In the genomic region with DNA sequence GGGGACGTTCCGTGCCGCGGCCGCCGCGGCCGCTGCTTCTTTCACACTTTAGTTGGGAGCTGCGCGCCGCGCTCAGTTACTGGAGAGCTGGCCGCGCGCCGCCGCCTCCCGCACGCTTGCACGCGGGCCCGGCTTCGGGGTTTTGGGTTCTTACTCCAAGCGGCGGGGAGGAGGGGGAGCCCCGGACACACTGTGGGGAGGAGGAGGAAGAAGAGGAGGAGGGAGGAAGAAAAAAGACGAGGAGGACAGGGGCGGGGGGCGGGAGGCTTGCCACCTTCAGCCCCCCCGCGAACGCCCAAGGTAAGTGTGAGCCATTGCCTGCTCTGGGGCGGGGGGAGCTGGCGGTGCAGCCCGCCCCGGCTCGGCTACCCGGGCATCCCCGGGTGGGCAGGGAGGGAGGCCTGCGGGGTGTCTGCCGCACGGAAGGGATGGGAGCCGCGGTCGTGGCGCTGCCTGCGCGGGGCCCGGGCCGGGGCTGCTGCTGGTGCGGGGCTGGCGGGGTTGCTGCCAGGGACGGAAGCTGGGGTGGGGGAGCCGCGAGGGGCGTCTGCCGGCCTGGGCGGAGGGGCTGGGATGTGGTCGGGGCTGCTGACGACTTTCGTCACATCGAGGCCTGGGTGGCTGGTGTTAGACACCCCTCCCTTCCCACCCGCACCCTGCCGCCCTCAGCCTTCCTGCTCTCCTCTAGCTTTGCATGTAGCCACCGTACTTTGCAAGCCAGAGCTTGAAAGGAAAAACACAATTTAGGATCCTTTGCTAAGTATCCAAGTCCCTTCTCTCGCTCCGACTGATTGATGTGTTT, we compare ENCODE assay signal across 8 cellular contexts. TPM values are rescaled to one million over a fixed set of nuclear protein-coding genes. Genes with fewer than 3 reads are reported as not detected.
DNase-seq lines count a peak whose midpoint lies in the region; ATAC-seq and TF ChIP-seq lines count a peak whose summit lies in the region.

No MANE protein-coding gene starts in this region.

- TF ChIP-seq CTCF in AG09309 (IDR thresholded peaks at IDR 0.05; ENCODE audit: control insufficient read depth, insufficient read depth, low read depth, low read length, missing control alignments) (no peak), foreskin keratinocyte (conservative IDR thresholded peaks at IDR 0.05) (no peak), vagina (IDR thresholded peaks at IDR 0.05) (no peak)

- peaks cover 69% of the 10 kb centered on the region for H3K27me3 Mint-ChIP-seq in activated T-helper 1 cell treated with anti-CD3 and anti-CD28 coated beads, Interleukin-12 subunit alpha, Interleukin-12 subunit beta, Interleukin-2, Interleukin-4 antibody, amounts not matched to agents 30 ng/mL and 10 ng/mL and 1 ng/mL, durations not matched to agents 14 hours and 24 hours and 36 hours (ENCODE audit: insufficient read depth)

- peaks cover 12% of the 10 kb centered on the region for H3K4me1 Mint-ChIP-seq in activated T-helper 1 cell treated with anti-CD3 and anti-CD28 coated beads, Interleukin-12 subunit alpha, Interleukin-12 subunit beta, Interleukin-2, Interleukin-4 antibody, amounts not matched to agents 30 ng/mL and 10 ng/mL and 1 ng/mL, durations not matched to agents 14 hours and 24 hours and 36 hours (ENCODE audit: low read depth)

- peak overlapping the region; percentile 53 for H3K27ac Mint-ChIP-seq in activated T-helper 1 cell treated with anti-CD3 and anti-CD28 coated beads, Interleukin-12 subunit alpha, Interleukin-12 subunit beta, Interleukin-2, Interleukin-4 antibody, amounts not matched to agents 30 ng/mL and 10 ng/mL and 1 ng/mL, durations not matched to agents 14 hours and 24 hours and 36 hours

- no peaks in the 10 kb centered on the region for H3K36me3 ChIP-seq in vagina

- H3K4me3 Mint-ChIP-seq in activated T-helper 1 cell treated with anti-CD3 and anti-CD28 coated beads, Interleukin-12 subunit alpha, Interleukin-12 subunit beta, Interleukin-2, Interleukin-4 antibody, amounts not matched to agents 30 ng/mL and 10 ng/mL and 1 ng/mL, durations not matched to agents 14 hours and 24 hours and 36 hours: peak overlapping the region; percentile 86

- TF ChIP-seq POLR2A in vagina (IDR thresholded peaks at IDR 0.05): no peak

- H3K4me1 ChIP-seq in foreskin keratinocyte (peaks cover 30% of the 10 kb centered on the region), vagina (peaks cover 47% of the 10 kb centered on the region)

- H3K27me3 ChIP-seq in foreskin keratinocyte (no peaks in the 10 kb centered on the region), vagina (no peaks in the 10 kb centered on the region)

- DNase-seq in AG09309 (ENCODE audit: low read depth) (no peak), NCI-H1105 (lab: John Stamatoyannopoulos, UW) (peak; percentile 18), foreskin keratinocyte (peak in 1 of 2 donors; percentile 74), nucleus accumbens (lab: John Stamatoyannopoulos, UW) (peak in 38 of 56 donors; percentile 6 to 66 (median 37)), vagina (ENCODE audit: extremely low spot score in 2 of 2) (no peak), COLO829 (ENCODE audit: low spot score) (no peak)
- DNase-seq in activated T-helper 1 cell treated with anti-CD3 and anti-CD28 coated beads, Interleukin-12 subunit alpha, Interleukin-12 subunit beta, Interleukin-2, Interleukin-4 antibody, amounts not matched to agents 30 ng/mL and 10 ng/mL and 1 ng/mL, durations not matched to agents 14 hours and 24 hours and 36 hours (ENCODE audit: low spot score): peak; percentile 17

- H3K36me3 Mint-ChIP-seq in activated T-helper 1 cell treated with anti-CD3 and anti-CD28 coated beads, Interleukin-12 subunit alpha, Interleukin-12 subunit beta, Interleukin-2, Interleukin-4 antibody, amounts not matched to agents 30 ng/mL and 10 ng/mL and 1 ng/mL, durations not matched to agents 14 hours and 24 hours and 36 hours (ENCODE audit: low read depth): no peaks in the 10 kb centered on the region

- intact Hi-C loops in activated T-helper 1 cell treated with anti-CD3 and anti-CD28 coated beads, Interleukin-12 subunit alpha, Interleukin-12 subunit beta, Interleukin-2, Interleukin-4 antibody, amounts not matched to agents 30 ng/mL and 10 ng/mL and 1 ng/mL, durations not matched to agents 14 hours and 24 hours and 36 hours (cut with micrococcal nuclease): loop anchor here (2.0 to 10.0 kb wide), 7 partner anchors 308 to 970 kb away; a partner anchor contains a TSS
- intact Hi-C loops in vagina (cut with DNase I): loop anchor here (5.0 to 10.0 kb wide), 2 partner anchors 175 to 768 kb away; a partner anchor contains a TSS

- H3K4me3 ChIP-seq in AG09309 (ENCODE audit: control insufficient read depth, low read depth, low read length): peak overlapping the region; percentile 74
- peak overlapping the region; percentile 68 to 95 for H3K4me3 ChIP-seq in vagina

- H3K9me3 ChIP-seq in vagina: no peaks in the 10 kb centered on the region

- no peaks in the 10 kb centered on the region for H3K9me3 Mint-ChIP-seq in activated T-helper 1 cell treated with anti-CD3 and anti-CD28 coated beads, Interleukin-12 subunit alpha, Interleukin-12 subunit beta, Interleukin-2, Interleukin-4 antibody, amounts not matched to agents 30 ng/mL and 10 ng/mL and 1 ng/mL, durations not matched to agents 14 hours and 24 hours and 36 hours

- H3K27ac ChIP-seq in foreskin keratinocyte (peak overlapping the region; percentile 78), vagina (peak overlapping the region; percentile 95)

- ATAC-seq in GM19397 (IDR thresholded peaks at IDR 0.05; ENCODE audit: unreplicated experiment): peak; percentile 22
- peak; percentile 10 for ATAC-seq in foreskin keratinocyte

RNA-seq across cellular contexts. Expression of a gene that starts 0.4 kb away (rescaled TPM):
- 1.8 and 4.1 TPM in 2 replicates for total RNA-seq in activated T-helper 1 cell treated with anti-CD3 and anti-CD28 coated beads, Interleukin-12 subunit alpha, Interleukin-12 subunit beta, Interleukin-2, Interleukin-4 antibody, amounts not matched to agents 30 ng/mL and 10 ng/mL and 1 ng/mL, durations not matched to agents 14 hours and 24 hours and 36 hours
- total RNA-seq in foreskin keratinocyte (37.7 and 40.3 TPM in 2 replicates), vagina (24.1 TPM)
- 36.6 and 41.1 TPM in 2 replicates for polyA plus RNA-seq in foreskin keratinocyte

Comparison
In these comparisons a context has a peak if more than half of its experiments do, and no peak if none do; other contexts are left out.
1. DNase-seq: peak in NCI-H1105 (single experiment), activated T-helper 1 cell treated with anti-CD3 and anti-CD28 coated beads, Interleukin-12 subunit alpha, Interleukin-12 subunit beta, Interleukin-2, Interleukin-4 antibody, amounts not matched to agents 30 ng/mL and 10 ng/mL and 1 ng/mL, durations not matched to agents 14 hours and 24 hours and 36 hours (single experiment) and nucleus accumbens (38 of 56); none in AG09309 (single experiment), vagina (0 of 2) and COLO829 (single experiment).